In the genomic region with DNA sequence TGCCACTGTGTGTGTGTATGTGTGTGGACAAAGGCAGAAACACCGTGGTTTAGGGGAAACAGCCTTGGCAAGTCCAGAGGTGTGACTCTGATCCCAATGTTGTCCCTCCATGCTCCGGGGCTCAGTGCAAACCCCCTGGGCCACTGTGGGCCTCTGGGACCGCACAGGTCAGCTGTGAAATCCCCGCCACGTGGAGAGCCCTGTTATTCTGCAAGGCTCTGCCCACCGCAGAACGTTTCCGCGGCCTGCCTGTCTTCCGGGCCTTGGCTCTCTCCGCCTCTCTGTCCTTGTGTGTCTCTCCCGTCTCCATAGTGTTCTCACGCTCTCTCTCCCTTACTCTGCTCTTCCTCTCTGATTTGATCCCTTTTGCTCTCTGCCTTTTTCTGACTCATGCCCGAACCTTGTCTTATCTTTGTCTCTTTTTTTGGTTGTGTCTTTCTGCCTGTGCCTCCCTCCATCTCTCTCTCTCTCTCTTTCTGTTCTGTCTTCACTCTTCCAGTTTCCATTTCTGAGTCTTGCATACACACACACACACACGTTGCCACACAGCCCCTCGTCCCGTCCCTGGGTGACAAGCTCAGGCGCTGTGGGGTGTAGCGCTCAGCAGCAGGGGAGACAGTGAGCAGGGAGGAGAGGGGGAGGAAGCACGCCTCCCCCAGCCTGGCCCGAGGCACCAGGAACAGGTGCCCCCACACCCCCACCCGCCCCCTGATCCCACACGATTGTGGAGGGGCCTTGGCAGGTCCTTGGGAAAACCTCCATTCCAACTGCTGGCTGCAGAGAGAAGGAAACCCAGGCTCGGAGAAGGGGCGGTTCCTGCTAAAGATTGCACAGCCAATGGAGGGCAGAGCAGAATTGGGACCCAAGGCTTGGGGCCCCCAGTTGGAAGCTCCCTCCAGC, we compare ENCODE assay signal across 9 cellular contexts. TPM values are rescaled to one million over a fixed set of nuclear protein-coding genes. Genes with fewer than 3 reads are reported as not detected.
DNase-seq lines count a peak whose midpoint lies in the region; FAIRE-seq and TF ChIP-seq lines count a peak whose summit lies in the region.
"Had no signal": no experiment of that assay in that cellular context is flagged by ENCODE, and none has a peak within 500 bp of the region (broad histone marks: within the 10 kb centered on the region; RNA-seq: fewer than 3 reads in every experiment).

No MANE protein-coding gene starts in this region.

- no peaks in the 10 kb centered on the region; the same call in 1 of the 2 replicates for H3K36me3 ChIP-seq in H7 (replicated peaks; ENCODE audit: control insufficient read depth, insufficient read depth, low read length)
- H3K36me3 ChIP-seq in kidney (ENCODE audit: control insufficient read depth in 1 of 2, insufficient read depth in 2 of 2, low read length in 2 of 2) = no peaks in the 10 kb centered on the region

- H3K27me3 ChIP-seq in H7 (ENCODE audit: control insufficient read depth, insufficient read depth, low read length) = peaks cover 28% of the 10 kb centered on the region

- H3K4me3 ChIP-seq in H7 (ENCODE audit: insufficient read depth, low read depth, low read length) = no peak overlapping the region
- no peak overlapping the region for H3K4me3 ChIP-seq in kidney (ENCODE audit: low read length in 2 of 2)

- H3K27ac ChIP-seq in kidney (ENCODE audit: low read depth in 2 of 2, low read length in 2 of 2) = no peak overlapping the region

- H3K4me1 ChIP-seq in kidney (ENCODE audit: control insufficient read depth in 1 of 2, insufficient read depth in 1 of 2, low read depth in 1 of 2, low read length in 2 of 2) = no peaks in the 10 kb centered on the region

- peaks cover 3% of the 10 kb centered on the region for H3K36me3 Mint-ChIP-seq in activated naive CD8-positive, alpha-beta T cell

- H3K4me3 Mint-ChIP-seq in activated naive CD8-positive, alpha-beta T cell = peak overlapping the region; percentile 72

- no peaks in the 10 kb centered on the region for H3K9me3 ChIP-seq in kidney (ENCODE audit: control insufficient read depth in 1 of 2, low read length in 2 of 2)

- no peaks in the 10 kb centered on the region for H3K9me3 Mint-ChIP-seq in activated naive CD8-positive, alpha-beta T cell (ENCODE audit: low read depth)

- H3K9ac ChIP-seq in kidney (ENCODE audit: low read length in 2 of 2) = no peak overlapping the region

- no peak for FAIRE-seq in kidney (lab: Jason Lieb, UNC)

- peaks cover 30% of the 10 kb centered on the region for H3K27me3 Mint-ChIP-seq in activated naive CD8-positive, alpha-beta T cell

- no peak for TF ChIP-seq CTCF in kidney (IDR thresholded peaks at IDR 0.05; ENCODE audit: borderline replicate concordance, extremely low read depth, insufficient read depth)

- DNase-seq in AG08395 (ENCODE audit: low spot score) (peak; percentile 42), H7 (peak; percentile 70), kidney (peak; percentile 56), NCI-H345 (lab: John Stamatoyannopoulos, UW) (no peak), occipital lobe (lab: John Stamatoyannopoulos, UW) (no peak), DMS53 (lab: John Stamatoyannopoulos, UW) (no peak), SK-N-DZ (ENCODE audit: low spot score) (no peak)
- DNase-seq: NCI-H1105 had no signal

- peaks cover 23% of the 10 kb centered on the region for H3K4me1 Mint-ChIP-seq in activated naive CD8-positive, alpha-beta T cell (ENCODE audit: low read depth)

- peak overlapping the region; percentile 42 for H3K27ac Mint-ChIP-seq in activated naive CD8-positive, alpha-beta T cell

- intact Hi-C loops in kidney (cut with DNase I) = no loop called here

RNA-seq across cellular contexts. Expression of a gene that starts 3.0 kb away (rescaled TPM):
- total RNA-seq in H7 (2014; rRNA removed; shearing (Covaris generic)) = 13.4 and 17.7 TPM in 2 replicates
- total RNA-seq in kidney (1.5 TPM), occipital lobe (74.7 TPM)
- 1.9 TPM for polyA plus RNA-seq in kidney (ENCODE audit: insufficient read depth, low read depth, low replicate concordance)
- 0.68 TPM in 1 of 2 replicates, not detected in the other for polyA plus RNA-seq in SK-N-DZ (2014; cell fraction: cytosol; rRNA removed)
- not detected in 2 replicates for polyA plus RNA-seq in SK-N-DZ (2014; cell fraction: nucleus; rRNA removed)

RNA-seq across cellular contexts. Expression of a gene that starts 30.7 kb away (rescaled TPM):
- total RNA-seq in H7 (2014; rRNA removed; shearing (Covaris generic)) = 25.3 and 30.7 TPM in 2 replicates
- total RNA-seq in kidney (208 TPM), occipital lobe (14.5 TPM)
- polyA plus RNA-seq in kidney (ENCODE audit: insufficient read depth, low read depth, low replicate concordance) = 48.6 TPM
- polyA plus RNA-seq in SK-N-DZ (2014; cell fraction: cytosol; rRNA removed) = 19.1 and 29.0 TPM in 2 replicates
- 111 and 200 TPM in 2 replicates for polyA plus RNA-seq in SK-N-DZ (2014; cell fraction: nucleus; rRNA removed)

RNA-seq across cellular contexts. Expression of a gene that starts 45.3 kb away (rescaled TPM):
- 3.5 and 7.9 TPM in 2 replicates for total RNA-seq in H7 (2014; rRNA removed; shearing (Covaris generic))
- total RNA-seq in kidney (6.8 TPM), occipital lobe (5.9 TPM)
- polyA plus RNA-seq in kidney (ENCODE audit: insufficient read depth, low read depth, low replicate concordance) = 2.0 TPM
- 0.26 TPM in 1 of 2 replicates, not detected in the other for polyA plus RNA-seq in SK-N-DZ (2014; cell fraction: cytosol; rRNA removed)
- not detected in 2 replicates for polyA plus RNA-seq in SK-N-DZ (2014; cell fraction: nucleus; rRNA removed)

RNA-seq across cellular contexts. Expression of a gene that starts 53.5 kb away (rescaled TPM):
- total RNA-seq in H7 (2014; rRNA removed; shearing (Covaris generic)) = 0.07 and 0.33 TPM in 2 replicates
- total RNA-seq in kidney = 41.9 TPM
- 4.1 TPM for polyA plus RNA-seq in kidney (ENCODE audit: insufficient read depth, low read depth, low replicate concordance)
- total RNA-seq in occipital lobe = 1.1 TPM
- not detected in 2 replicates for polyA plus RNA-seq in SK-N-DZ (2014; cell fraction: cytosol; rRNA removed)
- polyA plus RNA-seq in SK-N-DZ (2014; cell fraction: nucleus; rRNA removed) = not detected in 2 replicates

RNA-seq across cellular contexts. Expression of a gene that starts 54.8 kb away (rescaled TPM):
- total RNA-seq in H7 (2014; rRNA removed; shearing (Covaris generic)) = 0.70 and 4.3 TPM in 2 replicates
- total RNA-seq in kidney (29.9 TPM), occipital lobe (1.2 TPM)
- 19.3 TPM for polyA plus RNA-seq in kidney (ENCODE audit: insufficient read depth, low read depth, low replicate concordance)
- polyA plus RNA-seq in SK-N-DZ (2014; cell fraction: cytosol; rRNA removed) = not detected in 2 replicates
- not detected in 2 replicates for polyA plus RNA-seq in SK-N-DZ (2014; cell fraction: nucleus; rRNA removed)

Comparison
In these comparisons a context has a peak if more than half of its experiments do, and no peak if none do; other contexts are left out.
1. DNase-seq: peak in AG08395 (single experiment), H7 (single experiment) and kidney (single experiment); none in NCI-H345 (single experiment), occipital lobe (single experiment), DMS53 (single experiment) and SK-N-DZ (single experiment).